27 cellular contexts compared by ENCODE assay signal in genomic region chr12:49892732-49893317, GRCh38. TPM values are rescaled to one million over a fixed set of nuclear protein-coding genes. Genes with fewer than 3 reads are reported as not detected.
"Had no signal": no experiment of that assay in that cellular context is flagged by ENCODE, and none has a peak within 500 bp of the region (broad histone marks: within the 10 kb centered on the region; RNA-seq: fewer than 3 reads in every experiment).

No MANE protein-coding gene starts in this region.

- H3K4me3 ChIP-seq: MG63, SK-N-MC had no signal

- H3K9me3 ChIP-seq: MG63 had no signal

- H3K36me3 ChIP-seq: MG63 had no signal

- H3K27me3 ChIP-seq: MG63 had no signal

- ATAC-seq: activated T-helper 17 cell treated with anti-CD3 and anti-CD28 coated beads, Interleukin-2, amount 50 U/mL, for 72 hours had no signal

- DNase-seq: activated CD4-positive, alpha-beta memory T cell treated with anti-CD3 and anti-CD28 coated beads for 36 hours; activated CD4-positive, alpha-beta T cell treated with anti-CD3 and anti-CD28 coated beads, Interleukin-2, amount 10 ng/mL, durations not matched to agents 7 days and 5 days; activated CD4-positive, CD25-positive, alpha-beta regulatory T cell; activated CD8-positive, alpha-beta memory T cell treated with anti-CD3 and anti-CD28 coated beads for 24 hours; activated gamma-delta T cell; activated naive CD4-positive, alpha-beta T cell treated with anti-CD3 and anti-CD28 coated beads for 36 hours; activated naive CD8-positive, alpha-beta T cell treated with anti-CD3 and anti-CD28 coated beads for 36 hours; activated T-cell treated with anti-CD3 and anti-CD28 coated beads, Interleukin-2, amount 50 U/mL, for 48 hours; MG63; MV-4-11; NCI-H1092 treated with DMSO at 0.1 percent for 48 hours; NCI-H1417 treated with DMSO at 0.1 percent for 48 hours; NCI-H1694; NCI-H2029; NCI-H2107; NCI-H2171 treated with DMSO at 0.1 percent for 48 hours; NCI-H226; NCI-H526; NCI-H82; T-helper 1 cell had no signal

- H3K27ac ChIP-seq: SK-N-MC, VCaP had no signal

RNA-seq across cellular contexts. Expression of gene AQP2, which starts 57.7 kb away (rescaled TPM):
- total RNA-seq: activated CD4-positive, alpha-beta memory T cell treated with anti-CD3 and anti-CD28 coated beads for 36 hours; activated CD4-positive, alpha-beta T cell treated with anti-CD3 and anti-CD28 coated beads, Interleukin-2, amount 10 ng/mL, durations not matched to agents 7 days and 5 days; activated naive CD4-positive, alpha-beta T cell treated with anti-CD3 and anti-CD28 coated beads for 36 hours; activated naive CD8-positive, alpha-beta T cell treated with anti-CD3 and anti-CD28 coated beads for 36 hours; activated T-helper 17 cell treated with anti-CD3 and anti-CD28 coated beads, Interleukin-2, amount 50 U/mL, for 72 hours; NCI-H460; OCI-LY7; RPMI7951; T-helper 2 cell treated with Interferon-gamma antibody and Interleukin-4, amounts not matched to agents 100 ng/mL and 5 ng/mL, for 36 hours had no signal
